ENCODE assay signal across 1 cellular context in genomic region chr11:121023848-121024751, GRCh38.
TF ChIP-seq lines count a peak whose summit lies in the region.

Gene TBCEL, plus strand, starts transcription at chr11:121024102. Its CDS starts 21,589 bp downstream, at chr11:121045691.

TF ChIP-seq in K562, 482 proteins besides CTCF, POLR2A, EP300 and RAD21 (continued from another document and continues in another):
- TF ChIP-seq SLC30A9 (CRISPR knock-in tag; IDR thresholded peaks at IDR 0.05) (no peak), POLR2G (IDR thresholded peaks at IDR 0.05; ENCODE audit: low read depth, low read length) (peak; percentile 79), RCOR1 (IDR thresholded peaks at IDR 0.05; ENCODE audit: borderline replicate concordance in 1 of 2, low read depth in 2 of 2, low read length in 2 of 2) (peak in 1 of 2 experiments; percentile 28; a peak in 1 of 4 replicates), ZNF232 (CRISPR knock-in tag; IDR thresholded peaks at IDR 0.05) (no peak), HEY1 (CRISPR knock-in tag; IDR thresholded peaks at IDR 0.05; ENCODE audit: borderline replicate concordance) (no peak), HNRNPH1 (optimal IDR thresholded peaks at IDR 0.05; ENCODE audit: low read depth, low read length) (no peak), SMARCC2 (IDR thresholded peaks at IDR 0.05; ENCODE audit: low read depth) (no peak), SIN3A (IDR thresholded peaks at IDR 0.05; ENCODE audit: borderline replicate concordance in 2 of 2, control insufficient read depth in 1 of 2, low read depth in 2 of 2, low read length in 2 of 2) (no peak), ZNF282 (CRISPR knock-in tag; IDR thresholded peaks at IDR 0.05) (no peak), HSF4 (CRISPR knock-in tag; IDR thresholded peaks at IDR 0.05; ENCODE audit: borderline replicate concordance) (no peak), PHF20 (IDR thresholded peaks at IDR 0.05; ENCODE audit: partially characterized antibody) (peak; percentile 77), MEIS2 (IDR thresholded peaks at IDR 0.05; ENCODE audit: partially characterized antibody) (no peak), CREB5 (CRISPR knock-in tag; IDR thresholded peaks at IDR 0.05) (no peak), ZFPM2 (CRISPR knock-in tag; IDR thresholded peaks at IDR 0.05) (no peak), RERE (CRISPR knock-in tag; IDR thresholded peaks at IDR 0.05; ENCODE audit: borderline replicate concordance) (no peak), NFIX (CRISPR knock-in tag; IDR thresholded peaks at IDR 0.05; ENCODE audit: low read depth) (no peak), SIRT6 (IDR thresholded peaks at IDR 0.05; ENCODE audit: low read depth, low read length) (no peak), MYC (IDR thresholded peaks at IDR 0.05; ENCODE audit: low read depth, low read length) (peak; percentile 83), MYC (CRISPR knock-in tag; IDR thresholded peaks at IDR 0.05; ENCODE audit: borderline replicate concordance, low read depth) (no peak), EZH2 (IDR thresholded peaks at IDR 0.05; ENCODE audit: borderline replicate concordance, low read depth, low read length) (no peak), ZNF707 (CRISPR knock-in tag; conservative IDR thresholded peaks at IDR 0.05) (no peak), THAP12 (CRISPR knock-in tag; IDR thresholded peaks at IDR 0.05) (no peak), CBX3 (IDR thresholded peaks at IDR 0.05; ENCODE audit: borderline replicate concordance in 1 of 2, low read length in 2 of 2) (peak in 1 of 2 experiments; percentile 46; a peak in 1 of 3 replicates), OTX1 (CRISPR knock-in tag; IDR thresholded peaks at IDR 0.05) (no peak), ELK3 (CRISPR knock-in tag; IDR thresholded peaks at IDR 0.05) (no peak), E2F6 (IDR thresholded peaks at IDR 0.05; ENCODE audit: borderline replicate concordance in 1 of 2, extremely low read depth in 1 of 2, insufficient read depth in 1 of 2, insufficient read length in 1 of 2, low read depth in 1 of 2, low read length in 1 of 2, poor library complexity in 1 of 2, severe bottlenecking in 1 of 2) (peak; percentile 76 to 87), ETS1 (conservative IDR thresholded peaks at IDR 0.05; ENCODE audit: control insufficient read depth, low read depth, low read length) (0 out of 2 replicates have a peak, but pooled peaks have one; percentile 41), HNRNPK (IDR thresholded peaks at IDR 0.05; ENCODE audit: low read depth, low read length, poor library complexity, severe bottlenecking) (no peak), CHD1 (IDR thresholded peaks at IDR 0.05; ENCODE audit: low read length) (no peak), BMI1 (IDR thresholded peaks at IDR 0.05; ENCODE audit: low read length) (peak; percentile 81), RB1 (IDR thresholded peaks at IDR 0.05; ENCODE audit: low read depth) (0 out of 2 replicates have a peak, but pooled peaks have one; percentile 29), ZNF133 (CRISPR knock-in tag; IDR thresholded peaks at IDR 0.05) (no peak), RAD51 (IDR thresholded peaks at IDR 0.05; ENCODE audit: borderline replicate concordance, low read depth) (peak; percentile 96), DACH1 (IDR thresholded peaks at IDR 0.05; ENCODE audit: partially characterized antibody) (no peak), RFX1 (IDR thresholded peaks at IDR 0.05) (peak; percentile 97), DEAF1 (CRISPR knock-in tag; IDR thresholded peaks at IDR 0.05) (no peak), PTRF (tag; IDR thresholded peaks at IDR 0.05) (no peak), ZNF644 (tag; IDR thresholded peaks at IDR 0.05; ENCODE audit: low read depth) (no peak), SRSF9 (IDR thresholded peaks at IDR 0.05; ENCODE audit: borderline replicate concordance, low read depth, low read length) (no peak), ZBTB2 (IDR thresholded peaks at IDR 0.05) (peak; percentile 68), MAX (CRISPR knock-in tag; IDR thresholded peaks at IDR 0.05) (peak; percentile 68), ILF3 (IDR thresholded peaks at IDR 0.05; ENCODE audit: borderline replicate concordance) (no peak), RUNX1 (IDR thresholded peaks at IDR 0.05; ENCODE audit: low read depth) (no peak), TGIF2 (CRISPR knock-in tag; IDR thresholded peaks at IDR 0.05) (no peak), ZNF253 (CRISPR knock-in tag; conservative IDR thresholded peaks at IDR 0.05) (no peak), E2F1 (CRISPR knock-in tag; IDR thresholded peaks at IDR 0.05) (no peak), TCF3 (CRISPR knock-in tag; IDR thresholded peaks at IDR 0.05) (no peak), ZNF212 (CRISPR knock-in tag; IDR thresholded peaks at IDR 0.05) (no peak)
